ENCODE assay signal across 23 cellular contexts in the genomic region with DNA sequence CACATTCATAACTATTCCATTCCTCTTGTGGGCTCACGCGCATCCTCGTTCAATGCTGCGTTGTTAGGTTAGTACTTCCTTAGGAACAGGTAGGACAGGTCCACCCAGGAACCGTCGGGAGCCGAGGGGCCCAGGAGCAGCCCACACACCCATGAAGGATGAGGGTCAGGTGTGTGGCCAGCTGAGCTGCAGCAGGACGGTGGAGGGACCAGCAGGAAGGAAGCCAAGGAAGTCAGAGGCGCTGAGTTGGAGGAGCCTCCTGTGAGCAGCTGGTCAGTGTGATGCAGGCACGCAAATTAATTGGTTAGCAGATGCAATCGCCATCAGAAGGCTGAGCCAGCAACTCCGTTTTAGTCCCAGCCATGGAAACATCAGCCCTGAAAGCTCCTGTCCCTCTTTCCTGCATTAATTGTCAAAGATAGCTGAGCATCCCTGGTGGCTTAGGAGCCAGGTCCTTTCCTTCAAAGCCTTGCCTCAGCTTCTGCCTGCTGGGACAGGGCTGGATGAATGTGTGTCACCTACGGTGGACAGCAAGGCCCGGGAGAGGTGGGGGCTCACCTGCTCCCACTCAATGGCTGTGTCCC.
"Had no signal": no experiment of that assay in that cellular context is flagged by ENCODE, and none has a peak within 500 bp of the region (broad histone marks: within the 10 kb centered on the region; RNA-seq: fewer than 3 reads in every experiment).

No MANE protein-coding gene starts in this region.

- DNase-seq: activated CD4-positive, alpha-beta T cell treated with anti-CD3 and anti-CD28 coated beads for 1 hour; activated CD4-positive, alpha-beta T cell treated with anti-CD3 and anti-CD28 coated beads, Interleukin-2, amount 50 U/mL, for 1 hour; activated CD8-positive, alpha-beta T cell treated with anti-CD3 and anti-CD28 coated beads, Interleukin-2, amount 10 ng/mL, durations not matched to agents 7 days and 5 days; activated gamma-delta T cell; activated naive CD4-positive, alpha-beta T cell treated with anti-CD3 and anti-CD28 coated beads, Interleukin-2, amount 50 U/mL, for 16 hours; activated naive CD8-positive, alpha-beta T cell treated with anti-CD3 and anti-CD28 coated beads, Interleukin-2, amount 50 U/mL, for 24 hours; activated T-cell treated with anti-CD3 and anti-CD28 coated beads, Interleukin-2, amount 50 U/mL, for 48 hours; effector memory CD4-positive, alpha-beta T cell; hypothalamus; nephron progenitor cell; right lobe of liver; stimulated activated CD4-positive, alpha-beta T cell treated with anti-CD3 and anti-CD28 coated beads, Interleukin-2, amount 100 ng/mL, for 48 hours; stimulated activated CD8-positive, alpha-beta memory T cell treated with anti-CD3 and anti-CD28 coated beads, Interleukin-4, amount 100 ng/mL, for 48 hours; stimulated activated naive CD4-positive, alpha-beta T cell; T-helper 1 cell had no signal

- H3K27ac ChIP-seq: cardiac muscle cell, parathyroid adenoma, right lobe of liver, thoracic aorta, upper lobe of left lung had no signal

- H3K27me3 Mint-ChIP-seq: activated naive CD8-positive, alpha-beta T cell treated with anti-CD3 and anti-CD28 coated beads, Interleukin-2, amount 50 U/mL, for 24 hours; dendritic cell treated with granulocyte-macrophage colony-stimulating factor and Interleukin-4, amounts not matched to agents 40 ng/mL and 50 ng/mL, for 4 days had no signal

- H3K27ac Mint-ChIP-seq: activated CD8-positive, alpha-beta T cell treated with anti-CD3 and anti-CD28 coated beads, Interleukin-2, amount 10 ng/mL, durations not matched to agents 7 days and 5 days; activated naive CD8-positive, alpha-beta T cell treated with anti-CD3 and anti-CD28 coated beads, Interleukin-2, amount 50 U/mL, for 24 hours; dendritic cell treated with granulocyte-macrophage colony-stimulating factor and Interleukin-4, amounts not matched to agents 40 ng/mL and 50 ng/mL, for 4 days; memory B cell; nephron progenitor cell had no signal

- H3K36me3 Mint-ChIP-seq: memory B cell had no signal

- H3K36me3 ChIP-seq: cardiac muscle cell, right lobe of liver, thoracic aorta, upper lobe of left lung had no signal

- H3K27me3 ChIP-seq: right lobe of liver, upper lobe of left lung had no signal

- H3K4me1 ChIP-seq: parathyroid adenoma, right lobe of liver, upper lobe of left lung had no signal

- H3K9me3 Mint-ChIP-seq: activated naive CD8-positive, alpha-beta T cell treated with anti-CD3 and anti-CD28 coated beads, Interleukin-2, amount 50 U/mL, for 24 hours had no signal

- H3K4me3 Mint-ChIP-seq: activated CD8-positive, alpha-beta T cell treated with anti-CD3 and anti-CD28 coated beads, Interleukin-2, amount 10 ng/mL, durations not matched to agents 7 days and 5 days; activated naive CD8-positive, alpha-beta T cell treated with anti-CD3 and anti-CD28 coated beads, Interleukin-2, amount 50 U/mL, for 24 hours; dendritic cell treated with granulocyte-macrophage colony-stimulating factor and Interleukin-4, amounts not matched to agents 40 ng/mL and 50 ng/mL, for 4 days; memory B cell; nephron progenitor cell had no signal

- H3K9me3 ChIP-seq: right lobe of liver had no signal

- ATAC-seq: activated CD8-positive, alpha-beta T cell treated with anti-CD3 and anti-CD28 coated beads, Interleukin-2, amount 10 ng/mL, durations not matched to agents 7 days and 5 days; activated naive CD8-positive, alpha-beta T cell treated with anti-CD3 and anti-CD28 coated beads, Interleukin-2, amount 50 U/mL, for 24 hours; esophagus mucosa; right lobe of liver had no signal

- H3K4me1 Mint-ChIP-seq: activated naive CD8-positive, alpha-beta T cell treated with anti-CD3 and anti-CD28 coated beads, Interleukin-2, amount 50 U/mL, for 24 hours; memory B cell had no signal

- H3K4me3 ChIP-seq: cardiac muscle cell, right lobe of liver, smooth muscle cell, thoracic aorta, upper lobe of left lung had no signal
